Comparison of ENCODE assay signal across 3 cellular contexts in the genomic region with DNA sequence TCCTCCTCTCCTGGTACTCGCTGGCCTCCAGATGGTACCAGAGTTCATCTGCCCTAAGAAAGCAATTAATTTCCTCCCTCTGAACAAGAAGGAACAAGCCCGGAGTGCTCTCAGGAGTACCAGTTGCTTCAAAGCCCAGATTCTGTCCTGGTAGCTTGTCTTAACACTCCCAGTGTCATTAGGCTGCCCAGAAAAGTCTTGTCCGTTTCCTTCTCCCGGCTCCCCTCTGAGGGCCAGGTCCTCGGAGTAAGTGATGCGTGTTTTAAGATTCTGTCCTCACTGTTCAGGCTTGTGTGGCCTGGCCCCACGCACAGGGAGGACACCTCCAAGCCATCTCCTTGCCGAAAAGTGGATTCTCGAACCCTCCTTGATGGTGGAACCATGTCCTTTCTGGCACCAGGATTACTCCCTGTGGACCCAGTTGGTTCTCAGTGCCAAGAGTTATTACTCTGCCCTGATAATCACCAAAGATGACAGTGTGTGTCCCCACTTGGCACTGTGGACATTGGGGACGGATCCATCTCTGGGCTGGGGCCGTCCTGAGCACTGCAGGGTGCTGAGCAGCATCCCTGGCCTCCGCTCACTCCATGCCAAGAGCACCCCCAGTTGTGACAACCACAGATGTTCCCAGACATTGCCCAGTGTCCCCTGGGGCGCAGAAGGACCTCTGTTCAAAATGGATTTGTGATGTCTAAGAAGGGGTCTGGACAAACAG.
TF ChIP-seq lines count a peak whose summit lies in the region.

No MANE protein-coding gene starts in this region.

TF ChIP-seq in HEK293, 187 proteins besides CTCF, POLR2A, EP300 and RAD21:
- TF ChIP-seq ZNF221 (tag by site-specific recombination; IDR thresholded peaks at IDR 0.05; ENCODE audit: borderline replicate concordance) (no peak), ZNF701 (tag by site-specific recombination; IDR thresholded peaks at IDR 0.05) (no peak), SCRT2 (tag by site-specific recombination; IDR thresholded peaks at IDR 0.05) (peak; percentile 49), ZNF146 (tag by site-specific recombination; IDR thresholded peaks at IDR 0.05) (no peak), ZXDB (tag by site-specific recombination; IDR thresholded peaks at IDR 0.05) (no peak), ZNF112 (tag by site-specific recombination; IDR thresholded peaks at IDR 0.05) (no peak)
- TF ChIP-seq, protein P1, sequence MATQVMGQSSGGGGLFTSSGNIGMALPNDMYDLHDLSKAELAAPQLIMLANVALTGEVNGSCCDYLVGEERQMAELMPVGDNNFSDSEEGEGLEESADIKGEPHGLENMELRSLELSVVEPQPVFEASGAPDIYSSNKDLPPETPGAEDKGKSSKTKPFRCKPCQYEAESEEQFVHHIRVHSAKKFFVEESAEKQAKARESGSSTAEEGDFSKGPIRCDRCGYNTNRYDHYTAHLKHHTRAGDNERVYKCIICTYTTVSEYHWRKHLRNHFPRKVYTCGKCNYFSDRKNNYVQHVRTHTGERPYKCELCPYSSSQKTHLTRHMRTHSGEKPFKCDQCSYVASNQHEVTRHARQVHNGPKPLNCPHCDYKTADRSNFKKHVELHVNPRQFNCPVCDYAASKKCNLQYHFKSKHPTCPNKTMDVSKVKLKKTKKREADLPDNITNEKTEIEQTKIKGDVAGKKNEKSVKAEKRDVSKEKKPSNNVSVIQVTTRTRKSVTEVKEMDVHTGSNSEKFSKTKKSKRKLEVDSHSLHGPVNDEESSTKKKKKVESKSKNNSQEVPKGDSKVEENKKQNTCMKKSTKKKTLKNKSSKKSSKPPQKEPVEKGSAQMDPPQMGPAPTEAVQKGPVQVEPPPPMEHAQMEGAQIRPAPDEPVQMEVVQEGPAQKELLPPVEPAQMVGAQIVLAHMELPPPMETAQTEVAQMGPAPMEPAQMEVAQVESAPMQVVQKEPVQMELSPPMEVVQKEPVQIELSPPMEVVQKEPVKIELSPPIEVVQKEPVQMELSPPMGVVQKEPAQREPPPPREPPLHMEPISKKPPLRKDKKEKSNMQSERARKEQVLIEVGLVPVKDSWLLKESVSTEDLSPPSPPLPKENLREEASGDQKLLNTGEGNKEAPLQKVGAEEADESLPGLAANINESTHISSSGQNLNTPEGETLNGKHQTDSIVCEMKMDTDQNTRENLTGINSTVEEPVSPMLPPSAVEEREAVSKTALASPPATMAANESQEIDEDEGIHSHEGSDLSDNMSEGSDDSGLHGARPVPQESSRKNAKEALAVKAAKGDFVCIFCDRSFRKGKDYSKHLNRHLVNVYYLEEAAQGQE (tag by site-specific recombination; IDR thresholded peaks at IDR 0.05) = no peak
- TF ChIP-seq, protein P2, sequence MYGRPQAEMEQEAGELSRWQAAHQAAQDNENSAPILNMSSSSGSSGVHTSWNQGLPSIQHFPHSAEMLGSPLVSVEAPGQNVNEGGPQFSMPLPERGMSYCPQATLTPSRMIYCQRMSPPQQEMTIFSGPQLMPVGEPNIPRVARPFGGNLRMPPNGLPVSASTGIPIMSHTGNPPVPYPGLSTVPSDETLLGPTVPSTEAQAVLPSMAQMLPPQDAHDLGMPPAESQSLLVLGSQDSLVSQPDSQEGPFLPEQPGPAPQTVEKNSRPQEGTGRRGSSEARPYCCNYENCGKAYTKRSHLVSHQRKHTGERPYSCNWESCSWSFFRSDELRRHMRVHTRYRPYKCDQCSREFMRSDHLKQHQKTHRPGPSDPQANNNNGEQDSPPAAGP (tag by site-specific recombination; IDR thresholded peaks at IDR 0.05) = no peak

TF ChIP-seq in K562, 482 proteins besides CTCF, POLR2A, EP300 and RAD21:
- TF ChIP-seq, protein P3, sequence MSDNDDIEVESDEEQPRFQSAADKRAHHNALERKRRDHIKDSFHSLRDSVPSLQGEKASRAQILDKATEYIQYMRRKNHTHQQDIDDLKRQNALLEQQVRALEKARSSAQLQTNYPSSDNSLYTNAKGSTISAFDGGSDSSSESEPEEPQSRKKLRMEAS (CRISPR knock-in tag; IDR thresholded peaks at IDR 0.05) = 0 out of 2 replicates have a peak, but pooled peaks have one; percentile 3
- TF ChIP-seq, protein P4, sequence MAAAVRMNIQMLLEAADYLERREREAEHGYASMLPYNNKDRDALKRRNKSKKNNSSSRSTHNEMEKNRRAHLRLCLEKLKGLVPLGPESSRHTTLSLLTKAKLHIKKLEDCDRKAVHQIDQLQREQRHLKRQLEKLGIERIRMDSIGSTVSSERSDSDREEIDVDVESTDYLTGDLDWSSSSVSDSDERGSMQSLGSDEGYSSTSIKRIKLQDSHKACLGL (CRISPR knock-in tag; IDR thresholded peaks at IDR 0.05; ENCODE audit: borderline replicate concordance, poor library complexity, severe bottlenecking) = no peak
- no peak for TF ChIP-seq PHTF2 (CRISPR knock-in tag; IDR thresholded peaks at IDR 0.05)
- TF ChIP-seq IRF2 (CRISPR knock-in tag; IDR thresholded peaks at IDR 0.05) = no peak
- TF ChIP-seq KLF6 (CRISPR knock-in tag; IDR thresholded peaks at IDR 0.05; ENCODE audit: borderline replicate concordance) = no peak
- no peak for TF ChIP-seq STAT5B (CRISPR knock-in tag; IDR thresholded peaks at IDR 0.05)
- TF ChIP-seq L3MBTL2 (IDR thresholded peaks at IDR 0.05) = peak; percentile 48; the same call in 1 of the 2 replicates
- TF ChIP-seq PHF20 (IDR thresholded peaks at IDR 0.05; ENCODE audit: partially characterized antibody) = no peak

TF ChIP-seq in liver, 16 proteins besides CTCF, POLR2A, EP300 and RAD21:
- TF ChIP-seq GABPA (IDR thresholded peaks at IDR 0.05 in 1 of 2, conservative IDR thresholded peaks at IDR 0.05 in 1 of 2) = no peak
- no peak for TF ChIP-seq NR2F2 (IDR thresholded peaks at IDR 0.05)
- TF ChIP-seq YY1 (IDR thresholded peaks at IDR 0.05) = no peak
- TF ChIP-seq RXRA (IDR thresholded peaks at IDR 0.05) = no peak
- TF ChIP-seq SP1 (IDR thresholded peaks at IDR 0.05) = no peak
- TF ChIP-seq, protein P5, sequence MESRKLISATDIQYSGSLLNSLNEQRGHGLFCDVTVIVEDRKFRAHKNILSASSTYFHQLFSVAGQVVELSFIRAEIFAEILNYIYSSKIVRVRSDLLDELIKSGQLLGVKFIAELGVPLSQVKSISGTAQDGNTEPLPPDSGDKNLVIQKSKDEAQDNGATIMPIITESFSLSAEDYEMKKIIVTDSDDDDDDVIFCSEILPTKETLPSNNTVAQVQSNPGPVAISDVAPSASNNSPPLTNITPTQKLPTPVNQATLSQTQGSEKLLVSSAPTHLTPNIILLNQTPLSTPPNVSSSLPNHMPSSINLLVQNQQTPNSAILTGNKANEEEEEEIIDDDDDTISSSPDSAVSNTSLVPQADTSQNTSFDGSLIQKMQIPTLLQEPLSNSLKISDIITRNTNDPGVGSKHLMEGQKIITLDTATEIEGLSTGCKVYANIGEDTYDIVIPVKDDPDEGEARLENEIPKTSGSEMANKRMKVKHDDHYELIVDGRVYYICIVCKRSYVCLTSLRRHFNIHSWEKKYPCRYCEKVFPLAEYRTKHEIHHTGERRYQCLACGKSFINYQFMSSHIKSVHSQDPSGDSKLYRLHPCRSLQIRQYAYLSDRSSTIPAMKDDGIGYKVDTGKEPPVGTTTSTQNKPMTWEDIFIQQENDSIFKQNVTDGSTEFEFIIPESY (IDR thresholded peaks at IDR 0.05) = no peak
- TF ChIP-seq, protein P3 (IDR thresholded peaks at IDR 0.05) = no peak
- TF ChIP-seq JUND (IDR thresholded peaks at IDR 0.05) = no peak
